Comparison of ENCODE assay signal across 10 cellular contexts in genomic region chr2:69296421-69296820, GRCh38.
"Had no signal": no experiment of that assay in that cellular context is flagged by ENCODE, and none has a peak within 500 bp of the region (broad histone marks: within the 10 kb centered on the region; RNA-seq: fewer than 3 reads in every experiment).

No MANE protein-coding gene starts in this region.

- DNase-seq: GM23248, GOT3, H9, HCEC 1CT, HFFc6, KBM-7 had no signal

- H3K9me3 Mint-ChIP-seq: H9, HFFc6, IgD-negative memory B cell had no signal

- H3K4me2 ChIP-seq: KMS-11 had no signal

- H3K27ac Mint-ChIP-seq: HFFc6, IgD-negative memory B cell had no signal

- H3K4me3 Mint-ChIP-seq: H9, HFFc6 had no signal

- H3K36me3 Mint-ChIP-seq: IgD-negative memory B cell had no signal

- H2AFZ ChIP-seq: GM23248 had no signal

- H3K27ac ChIP-seq: GM23248, HL-60, KMS-11 had no signal

- H3K4me3 ChIP-seq: GM23248 had no signal

- H3K9ac ChIP-seq: GM23248, KMS-11 had no signal

- FAIRE-seq: H54 had no signal

- H3K4me1 Mint-ChIP-seq: IgD-negative memory B cell had no signal
